ENCODE assay signal across 13 cellular contexts in genomic region chr1:61322769-61323168, GRCh38.
DNase-seq lines count a peak whose midpoint lies in the region; ATAC-seq and TF ChIP-seq lines count a peak whose summit lies in the region.
"Had no signal": no experiment of that assay in that cellular context is flagged by ENCODE, and none has a peak within 500 bp of the region (broad histone marks: within the 10 kb centered on the region; RNA-seq: fewer than 3 reads in every experiment).

No MANE protein-coding gene starts in this region.

- H3K27ac ChIP-seq in right lobe of liver = no peak overlapping the region
- H3K27ac ChIP-seq: neutrophil had no signal

- H3K27ac Mint-ChIP-seq in activated CD4-positive, alpha-beta T cell treated with anti-CD3 and anti-CD28 coated beads for 36 hours = no peak overlapping the region
- no peak overlapping the region for H3K27ac Mint-ChIP-seq in activated CD4-positive, alpha-beta T cell treated with anti-CD3 and anti-CD28 coated beads, Interleukin-2, amount 10 ng/mL, durations not matched to agents 7 days and 5 days
- H3K27ac Mint-ChIP-seq: T-cell had no signal

- intact Hi-C loops in activated CD4-positive, alpha-beta T cell treated with anti-CD3 and anti-CD28 coated beads for 36 hours (cut with DNase I, micrococcal nuclease) = loop anchor here (1.0 to 5.0 kb wide), 4 partner anchors 10 to 245 kb away; no protein-coding TSS in a partner anchor
- intact Hi-C loops in right lobe of liver (cut with DNase I) = no loop called here

- H3K4me3 ChIP-seq in right lobe of liver = no peak overlapping the region

- no peak for TF ChIP-seq POLR2A in right lobe of liver (IDR thresholded peaks at IDR 0.05)

- peak; percentile 18 for DNase-seq in activated CD4-positive, alpha-beta T cell treated with anti-CD3 and anti-CD28 coated beads for 36 hours
- DNase-seq in activated CD4-positive, alpha-beta T cell treated with anti-CD3 and anti-CD28 coated beads, Interleukin-2, amount 10 ng/mL, durations not matched to agents 7 days and 5 days = no peak
- DNase-seq in NCI-H1417 (lab: John Stamatoyannopoulos, UW) (peak in 2 of 3 experiments; percentile 29 to 78), SHP77 (lab: John Stamatoyannopoulos, UW) (peak; percentile 64 to 74), right lobe of liver (no peak), germinal center (ENCODE audit: low spot score) (no peak), RPMI8226 (no peak)
- DNase-seq: activated effector memory CD4-positive, alpha-beta T cell treated with Interleukin-2 at 50 U/mL for 16 hours; GOT3; NCI-H2171; T-cell had no signal

- H3K36me3 ChIP-seq in right lobe of liver = no peaks in the 10 kb centered on the region
- H3K36me3 ChIP-seq: neutrophil had no signal

- no peaks in the 10 kb centered on the region for H3K9me3 ChIP-seq in right lobe of liver
- H3K9me3 ChIP-seq: neutrophil had no signal

- H3K27me3 ChIP-seq in right lobe of liver = no peaks in the 10 kb centered on the region
- H3K27me3 ChIP-seq: neutrophil had no signal

- peaks cover 2% of the 10 kb centered on the region for H3K9me3 Mint-ChIP-seq in activated CD4-positive, alpha-beta T cell treated with anti-CD3 and anti-CD28 coated beads for 36 hours (ENCODE audit: low read depth)
- H3K9me3 Mint-ChIP-seq in activated CD4-positive, alpha-beta T cell treated with anti-CD3 and anti-CD28 coated beads, Interleukin-2, amount 10 ng/mL, durations not matched to agents 7 days and 5 days = no peaks in the 10 kb centered on the region

- ATAC-seq in activated CD4-positive, alpha-beta T cell treated with anti-CD3 and anti-CD28 coated beads for 36 hours = peak; percentile 41
- ATAC-seq in right lobe of liver (peak; percentile 34 to 81 (median 57)), HG03520 (IDR thresholded peaks at IDR 0.05; ENCODE audit: unreplicated experiment) (no peak)
- ATAC-seq: T-cell had no signal

- H3K27me3 Mint-ChIP-seq in activated CD4-positive, alpha-beta T cell treated with anti-CD3 and anti-CD28 coated beads for 36 hours = peaks cover 13% of the 10 kb centered on the region
- H3K27me3 Mint-ChIP-seq in activated CD4-positive, alpha-beta T cell treated with anti-CD3 and anti-CD28 coated beads, Interleukin-2, amount 10 ng/mL, durations not matched to agents 7 days and 5 days = peaks cover 4% of the 10 kb centered on the region
- H3K27me3 Mint-ChIP-seq: T-cell had no signal

- POLR2A ChIA-PET in activated CD4-positive, alpha-beta T cell treated with anti-CD3 and anti-CD28 coated beads for 36 hours (lab: Charles Lee) = interaction anchor here (0.6 kb wide), 1 partner anchor 56 kb away, joined by 3 read pairs; no protein-coding TSS in a partner anchor
- POLR2A ChIA-PET in activated CD4-positive, alpha-beta T cell treated with anti-CD3 and anti-CD28 coated beads, Interleukin-2, amount 10 ng/mL, durations not matched to agents 7 days and 5 days (lab: Charles Lee) = no interaction called here

- H3K4me3 Mint-ChIP-seq in activated CD4-positive, alpha-beta T cell treated with anti-CD3 and anti-CD28 coated beads for 36 hours = no peak overlapping the region
- H3K4me3 Mint-ChIP-seq in activated CD4-positive, alpha-beta T cell treated with anti-CD3 and anti-CD28 coated beads, Interleukin-2, amount 10 ng/mL, durations not matched to agents 7 days and 5 days = no peak overlapping the region
- H3K4me3 Mint-ChIP-seq: T-cell had no signal

- CTCF ChIA-PET in activated CD4-positive, alpha-beta T cell treated with anti-CD3 and anti-CD28 coated beads for 36 hours (lab: Charles Lee) = interaction anchor here (1.1 to 2.6 kb wide), 2 partner anchors 21 to 51 kb away, joined by 3 to 6 read pairs; no protein-coding TSS in a partner anchor
- CTCF ChIA-PET in activated CD4-positive, alpha-beta T cell treated with anti-CD3 and anti-CD28 coated beads, Interleukin-2, amount 10 ng/mL, durations not matched to agents 7 days and 5 days (lab: Charles Lee) = no interaction called here

- peaks cover 0 to 49% (median 16%) of the 10 kb centered on the region in 4 donors for H3K4me1 ChIP-seq in right lobe of liver

- H3K36me3 Mint-ChIP-seq in activated CD4-positive, alpha-beta T cell treated with anti-CD3 and anti-CD28 coated beads for 36 hours (ENCODE audit: low read depth) = no peaks in the 10 kb centered on the region
- no peaks in the 10 kb centered on the region for H3K36me3 Mint-ChIP-seq in activated CD4-positive, alpha-beta T cell treated with anti-CD3 and anti-CD28 coated beads, Interleukin-2, amount 10 ng/mL, durations not matched to agents 7 days and 5 days (ENCODE audit: low read depth)
- H3K36me3 Mint-ChIP-seq: T-cell had no signal

- no peak for TF ChIP-seq CTCF in right lobe of liver (IDR thresholded peaks at IDR 0.05)

- H3K4me1 Mint-ChIP-seq in activated CD4-positive, alpha-beta T cell treated with anti-CD3 and anti-CD28 coated beads for 36 hours = peaks cover 56% of the 10 kb centered on the region
- H3K4me1 Mint-ChIP-seq in activated CD4-positive, alpha-beta T cell treated with anti-CD3 and anti-CD28 coated beads, Interleukin-2, amount 10 ng/mL, durations not matched to agents 7 days and 5 days = peaks cover 15% of the 10 kb centered on the region

Comparison
In these comparisons a context has a peak if more than half of its experiments do, and no peak if none do; other contexts are left out.
1. DNase-seq: peak in activated CD4-positive, alpha-beta T cell treated with anti-CD3 and anti-CD28 coated beads for 36 hours (single experiment), NCI-H1417 (2 of 3) and SHP77 (2 of 2); none in activated CD4-positive, alpha-beta T cell treated with anti-CD3 and anti-CD28 coated beads, Interleukin-2, amount 10 ng/mL, durations not matched to agents 7 days and 5 days (single experiment), right lobe of liver (0 of 3), germinal center (single experiment) and RPMI8226 (single experiment).
2. intact Hi-C loops: an anchor here in activated CD4-positive, alpha-beta T cell treated with anti-CD3 and anti-CD28 coated beads for 36 hours (1.0 to 5.0 kb wide); none called in right lobe of liver.